28 cellular contexts compared by ENCODE assay signal in genomic region chr5:8050616-8051015, GRCh38.
"Had no signal": no experiment of that assay in that cellular context is flagged by ENCODE, and none has a peak within 500 bp of the region (broad histone marks: within the 10 kb centered on the region; RNA-seq: fewer than 3 reads in every experiment).

No MANE protein-coding gene starts in this region.

- H3K4me3 ChIP-seq: colonic mucosa, coronary artery, dorsolateral prefrontal cortex, esophagus muscularis mucosa, esophagus squamous epithelium, gastrocnemius medialis, gastroesophageal sphincter, heart left ventricle, heart right ventricle had no signal

- H3K27me3 ChIP-seq: colonic mucosa, dorsolateral prefrontal cortex, esophagus muscularis mucosa, esophagus squamous epithelium, foreskin keratinocyte, gastrocnemius medialis, gastroesophageal sphincter, heart left ventricle, heart right ventricle had no signal

- H3K27ac Mint-ChIP-seq: dendritic cell treated with granulocyte-macrophage colony-stimulating factor and Interleukin-4, amounts not matched to agents 40 ng/mL and 50 ng/mL, for 4 days; effector memory CD8-positive, alpha-beta T cell; endodermal cell had no signal

- H3K9me3 ChIP-seq: colonic mucosa, esophagus muscularis mucosa, esophagus squamous epithelium, gastrocnemius medialis, gastroesophageal sphincter, heart left ventricle had no signal

- H3K27me3 Mint-ChIP-seq: dendritic cell treated with granulocyte-macrophage colony-stimulating factor and Interleukin-4, amounts not matched to agents 40 ng/mL and 50 ng/mL, for 4 days; effector memory CD8-positive, alpha-beta T cell had no signal

- H3K4me1 Mint-ChIP-seq: endodermal cell had no signal

- ATAC-seq: effector memory CD8-positive, alpha-beta T cell; esophagus mucosa; foreskin keratinocyte; gastrocnemius medialis; gastroesophageal sphincter; heart left ventricle; heart right ventricle had no signal

- DNase-seq: colonic mucosa; cortex of kidney; dermis blood vessel endothelial cell; dorsolateral prefrontal cortex; effector CD4-positive, alpha-beta T cell; effector CD8-positive, alpha-beta T cell; effector memory CD4-positive, alpha-beta T cell; effector memory CD8-positive, alpha-beta T cell; endodermal cell; erythroblast; esophagus squamous epithelium; foreskin fibroblast; foreskin keratinocyte; foreskin melanocyte; gastrocnemius medialis; head of caudate nucleus; heart left ventricle; heart right ventricle had no signal

- H3K9me3 Mint-ChIP-seq: endodermal cell had no signal

- H3K4me3 Mint-ChIP-seq: dendritic cell treated with granulocyte-macrophage colony-stimulating factor and Interleukin-4, amounts not matched to agents 40 ng/mL and 50 ng/mL, for 4 days; effector memory CD8-positive, alpha-beta T cell; endodermal cell had no signal

- FAIRE-seq: colon, endometrium, endothelial cell of umbilical vein, frontal cortex had no signal

- H3K36me3 ChIP-seq: colonic mucosa, esophagus muscularis mucosa, esophagus squamous epithelium, gastrocnemius medialis, gastroesophageal sphincter, heart left ventricle, heart right ventricle had no signal

- H3K27ac ChIP-seq: colonic mucosa, coronary artery, dorsolateral prefrontal cortex, epithelial cell of prostate, esophagus muscularis mucosa, esophagus squamous epithelium, foreskin keratinocyte, gastrocnemius medialis, gastroesophageal sphincter, heart left ventricle, heart right ventricle had no signal

- H3K4me1 ChIP-seq: colonic mucosa, esophagus muscularis mucosa, esophagus squamous epithelium, foreskin keratinocyte, gastrocnemius medialis, gastroesophageal sphincter, heart left ventricle, heart right ventricle had no signal
